8 cellular contexts compared by ENCODE assay signal in the genomic region with DNA sequence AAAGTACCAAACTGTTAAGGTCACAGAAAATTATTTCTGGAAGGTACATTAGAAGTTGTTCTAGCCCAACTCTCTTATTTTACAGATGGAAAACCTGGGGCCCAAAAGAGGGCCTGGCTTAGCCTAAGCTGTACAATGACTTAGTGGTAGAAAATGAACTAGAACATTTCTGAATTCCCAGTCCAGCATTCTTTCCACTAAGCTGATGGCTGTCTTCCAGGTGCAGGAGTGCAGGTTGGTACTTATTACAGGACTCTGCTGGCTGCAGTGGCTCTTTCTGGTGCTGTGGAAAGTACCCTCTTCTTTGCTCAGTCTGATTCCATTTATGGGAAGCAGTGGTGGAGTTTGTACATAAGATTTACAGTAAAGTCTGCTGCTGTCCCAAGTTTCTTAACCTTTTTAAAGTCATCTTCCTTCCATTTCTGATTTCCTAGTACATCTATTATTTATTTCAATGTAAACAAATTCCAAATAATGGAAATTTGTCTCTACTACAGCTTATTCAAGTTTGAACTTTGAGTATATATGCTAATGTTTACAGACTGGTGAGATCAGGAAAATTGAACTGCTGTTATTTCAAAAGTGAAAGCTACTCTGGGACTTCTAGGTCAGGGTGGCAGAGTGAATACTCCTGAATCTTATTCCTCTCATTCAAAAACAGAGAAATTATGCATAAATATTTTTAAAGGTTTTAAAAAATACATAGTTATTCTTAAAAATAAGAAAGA.
DNase-seq lines count a peak whose midpoint lies in the region; ATAC-seq, FAIRE-seq and TF ChIP-seq lines count a peak whose summit lies in the region.
"Not testable (repeated sequence)": the region's sequence is repeated elsewhere in the genome, so short reads cannot be mapped to it uniquely, and the experiment has no call there.

No MANE protein-coding gene starts in this region.

- FAIRE-seq in A204.1 (lab: Jason Lieb, UNC) = peak; percentile 21

- H3K4me3 Mint-ChIP-seq in T-helper 1 cell treated with Interleukin-12 subunit alpha and Interleukin-12 subunit beta and Interleukin-4 antibody, amounts not matched to agents 30 μg/mL and 1 μg/mL, for 36 hours = peak overlapping the region; percentile 35
- H3K4me3 Mint-ChIP-seq in brain = not testable (repeated sequence)

- not testable (repeated sequence) for H3K36me3 Mint-ChIP-seq in T-helper 1 cell treated with Interleukin-12 subunit alpha and Interleukin-12 subunit beta and Interleukin-4 antibody, amounts not matched to agents 30 μg/mL and 1 μg/mL, for 36 hours (ENCODE audit: low read depth)
- H3K36me3 Mint-ChIP-seq in brain = peaks cover 28% of the 10 kb centered on the region

- not testable (repeated sequence) for H3K27me3 Mint-ChIP-seq in T-helper 1 cell treated with Interleukin-12 subunit alpha and Interleukin-12 subunit beta and Interleukin-4 antibody, amounts not matched to agents 30 μg/mL and 1 μg/mL, for 36 hours (ENCODE audit: low read depth); brain

- peak; percentile 67 to 75 for ATAC-seq in right cardiac atrium

- not testable (repeated sequence) for H3K27ac ChIP-seq in right cardiac atrium (ENCODE audit: low read length)
- H3K27ac ChIP-seq in rectal smooth muscle tissue (ENCODE audit: low read depth, low read length) (peak overlapping the region; percentile 79), tibial artery (peak overlapping the region; percentile 61 to 66)

- H3K27me3 ChIP-seq in right cardiac atrium (ENCODE audit: control insufficient read depth, insufficient read depth); rectal smooth muscle tissue (ENCODE audit: control insufficient read depth, insufficient read depth, low read length); tibial artery: not testable (repeated sequence)

- DNase-seq in fibroblast of pulmonary artery (ENCODE audit: low read depth) (peak; percentile 36), lung microvascular endothelial cell (ENCODE audit: low read depth in 2 of 2) (peak; percentile 6 to 26)
- DNase-seq in right cardiac atrium, tibial artery: not testable (repeated sequence)

- intact Hi-C loops in right cardiac atrium (cut with DNase I); tibial artery (cut with DNase I; ENCODE audit: low total_unique reads): not testable (repeated sequence)

- not testable (repeated sequence) for H3K9me3 Mint-ChIP-seq in T-helper 1 cell treated with Interleukin-12 subunit alpha and Interleukin-12 subunit beta and Interleukin-4 antibody, amounts not matched to agents 30 μg/mL and 1 μg/mL, for 36 hours; brain

- not testable (repeated sequence) for H3K4me1 ChIP-seq in right cardiac atrium (ENCODE audit: control insufficient read depth, insufficient read depth, low read length)
- H3K4me1 ChIP-seq in rectal smooth muscle tissue (ENCODE audit: control insufficient read depth, insufficient read depth, low read length) = peaks cover 11% of the 10 kb centered on the region
- peaks cover 0 to 53% (median 31%) of the 10 kb centered on the region in 4 donors for H3K4me1 ChIP-seq in tibial artery

- not testable (repeated sequence) for TF ChIP-seq CTCF in brain (conservative IDR thresholded peaks at IDR 0.05); fibroblast of pulmonary artery (IDR thresholded peaks at IDR 0.05; ENCODE audit: low read length, missing control alignments); tibial artery (IDR thresholded peaks at IDR 0.05)

- not testable (repeated sequence) for H3K4me3 ChIP-seq in fibroblast of pulmonary artery (replicated peaks; ENCODE audit: low read depth, low read length); right cardiac atrium (ENCODE audit: low read length); rectal smooth muscle tissue (ENCODE audit: low read length); tibial artery

- peaks cover 16% of the 10 kb centered on the region for H3K4me1 Mint-ChIP-seq in T-helper 1 cell treated with Interleukin-12 subunit alpha and Interleukin-12 subunit beta and Interleukin-4 antibody, amounts not matched to agents 30 μg/mL and 1 μg/mL, for 36 hours (ENCODE audit: low read depth)
- H3K4me1 Mint-ChIP-seq in brain = peaks cover 11% of the 10 kb centered on the region

- not testable (repeated sequence) for H3K27ac Mint-ChIP-seq in T-helper 1 cell treated with Interleukin-12 subunit alpha and Interleukin-12 subunit beta and Interleukin-4 antibody, amounts not matched to agents 30 μg/mL and 1 μg/mL, for 36 hours
- H3K27ac Mint-ChIP-seq in brain = peak overlapping the region in 3 of 5 experiments; percentile 12 to 57 (median 45)

- H3K36me3 ChIP-seq in rectal smooth muscle tissue (ENCODE audit: control insufficient read depth, insufficient read depth, low read length); tibial artery: not testable (repeated sequence)

- H3K9me3 ChIP-seq in right cardiac atrium (ENCODE audit: control insufficient read depth, low read length); tibial artery: not testable (repeated sequence)

- H3K9ac ChIP-seq in rectal smooth muscle tissue (ENCODE audit: low read length) = not testable (repeated sequence)
